In the genomic region with DNA sequence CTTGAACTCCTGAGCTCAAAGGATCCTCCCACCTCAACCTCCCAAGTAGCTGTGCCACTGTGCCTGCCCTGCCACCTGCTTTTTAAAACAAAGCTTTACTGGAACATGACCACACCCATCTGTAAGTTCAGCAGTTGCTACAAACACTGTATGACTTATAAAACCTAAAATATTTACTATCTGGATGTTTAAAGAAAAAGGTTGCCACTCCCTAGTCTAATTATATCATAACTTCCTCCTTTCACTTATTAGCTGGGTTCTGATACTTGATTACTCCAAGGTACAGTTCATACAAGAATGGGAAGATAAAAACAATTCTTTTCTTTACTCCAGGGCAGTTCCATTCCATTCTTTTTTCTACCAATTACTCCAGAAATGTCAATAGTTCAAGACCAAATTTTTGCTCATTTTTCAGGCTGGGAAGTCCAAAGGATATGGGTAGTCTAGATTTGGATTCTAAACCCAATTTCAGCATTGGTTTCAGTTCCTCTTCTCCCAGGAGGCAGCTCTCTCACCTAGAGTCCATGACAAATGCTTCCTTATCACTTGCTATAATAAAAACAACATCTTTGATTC, we compare ENCODE assay signal across 12 cellular contexts.
DNase-seq lines count a peak whose midpoint lies in the region; ATAC-seq and FAIRE-seq lines count a peak whose summit lies in the region.
"Had no signal": no experiment of that assay in that cellular context is flagged by ENCODE, and none has a peak within 500 bp of the region (broad histone marks: within the 10 kb centered on the region; RNA-seq: fewer than 3 reads in every experiment).

No MANE protein-coding gene starts in this region.

- H3K4me1 Mint-ChIP-seq in IgD-negative memory B cell: peaks cover 31 to 48% (median 39%) of the 10 kb centered on the region in 3 donors
- no peaks in the 10 kb centered on the region for H3K4me1 Mint-ChIP-seq in activated T-helper 17 cell treated with anti-CD3 and anti-CD28 coated beads, Interleukin-2, amount 50 U/mL, for 72 hours

- ATAC-seq in activated T-helper 17 cell treated with anti-CD3 and anti-CD28 coated beads, Interleukin-2, amount 50 U/mL, for 72 hours (replicated peaks): no peak
- no peak for ATAC-seq in HG03571 (IDR thresholded peaks at IDR 0.05; ENCODE audit: unreplicated experiment)
- ATAC-seq: HCT116 had no signal

- peak overlapping the region; percentile 17 to 84 (median 60) for H3K4me3 Mint-ChIP-seq in IgD-negative memory B cell
- H3K4me3 Mint-ChIP-seq in activated T-helper 17 cell treated with anti-CD3 and anti-CD28 coated beads, Interleukin-2, amount 50 U/mL, for 72 hours: no peak overlapping the region

- DNase-seq in GM19239 (ENCODE audit: insufficient read length, low spot score): no peak
- DNase-seq in renal cortical epithelial cell (ENCODE audit: low read depth): peak; percentile 26
- no peak for DNase-seq in OCI-M2 (lab: John Stamatoyannopoulos, UW; ENCODE audit: unreplicated experiment)
- no peak for DNase-seq in NCI-H524 (lab: John Stamatoyannopoulos, UW)
- DNase-seq: activated CD4-positive, alpha-beta T cell treated with anti-CD3 and anti-CD28 coated beads, Interleukin-2, amount 50 U/mL, for 48 hours; DMS79; dorsolateral prefrontal cortex; NCI-H2029 had no signal

- peak overlapping the region; percentile 49 to 92 (median 75) for H3K27ac Mint-ChIP-seq in IgD-negative memory B cell
- H3K27ac Mint-ChIP-seq in activated T-helper 17 cell treated with anti-CD3 and anti-CD28 coated beads, Interleukin-2, amount 50 U/mL, for 72 hours: peak overlapping the region; percentile 30

- H3K9me3 Mint-ChIP-seq in IgD-negative memory B cell: peaks cover 0 to 1% (median 0%) of the 10 kb centered on the region in 3 donors
- peaks cover 5% of the 10 kb centered on the region for H3K9me3 Mint-ChIP-seq in activated T-helper 17 cell treated with anti-CD3 and anti-CD28 coated beads, Interleukin-2, amount 50 U/mL, for 72 hours

- no peaks in the 10 kb centered on the region for H3K27me3 Mint-ChIP-seq in IgD-negative memory B cell
- no peaks in the 10 kb centered on the region for H3K27me3 Mint-ChIP-seq in activated T-helper 17 cell treated with anti-CD3 and anti-CD28 coated beads, Interleukin-2, amount 50 U/mL, for 72 hours

- H3K36me3 Mint-ChIP-seq in IgD-negative memory B cell: peaks cover 12% of the 10 kb centered on the region
- H3K36me3 Mint-ChIP-seq in activated T-helper 17 cell treated with anti-CD3 and anti-CD28 coated beads, Interleukin-2, amount 50 U/mL, for 72 hours (ENCODE audit: low read depth): peaks cover 99% of the 10 kb centered on the region

- FAIRE-seq in GM19239 (lab: Jason Lieb, UNC): peak; percentile 54
